19 cellular contexts compared by ENCODE assay signal in the genomic region with DNA sequence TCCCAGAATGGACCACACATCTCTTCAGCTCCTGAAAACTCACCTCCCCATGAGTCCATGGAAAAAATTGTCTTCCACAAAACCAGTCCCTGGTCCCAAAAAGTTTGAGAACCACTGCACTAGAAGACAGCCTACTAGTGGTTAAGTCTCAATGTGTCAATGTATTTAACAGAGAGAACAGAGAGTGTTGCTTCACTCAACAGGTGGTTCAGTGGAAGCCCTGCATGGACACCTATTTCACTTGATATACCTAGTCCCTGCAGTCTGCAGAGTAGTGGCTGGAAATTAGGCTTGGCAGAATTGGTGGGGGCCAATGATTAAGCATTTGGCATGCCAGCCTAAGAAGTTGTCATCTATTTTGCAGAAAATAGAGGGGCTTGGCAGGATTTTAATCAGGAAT. TPM values are rescaled to one million over a fixed set of nuclear protein-coding genes. Genes with fewer than 3 reads are reported as not detected.
"Had no signal": no experiment of that assay in that cellular context is flagged by ENCODE, and none has a peak within 500 bp of the region (broad histone marks: within the 10 kb centered on the region; RNA-seq: fewer than 3 reads in every experiment).

No MANE protein-coding gene starts in this region.

- H3K4me1 Mint-ChIP-seq: memory B cell had no signal

- H3K36me3 Mint-ChIP-seq: memory B cell, natural killer cell, type B pancreatic cell had no signal

- H3K4me3 Mint-ChIP-seq: activated CD4-positive, alpha-beta memory T cell treated with anti-CD3 and anti-CD28 coated beads, Interleukin-2, amount 10 ng/mL, durations not matched to agents 7 days and 5 days; memory B cell; natural killer cell; stimulated activated naive B cell treated with anti-CD40 and anti-IgM and Interleukin-4, amounts not matched to agents 10 μg/mL and 1 μg/mL and 100 μg/mL, for 72 hours; type B pancreatic cell had no signal

- H3K9me3 Mint-ChIP-seq: activated CD4-positive, alpha-beta memory T cell treated with anti-CD3 and anti-CD28 coated beads, Interleukin-2, amount 10 ng/mL, durations not matched to agents 7 days and 5 days; natural killer cell had no signal

- ATAC-seq: activated CD4-positive, CD25-positive, alpha-beta regulatory T cell treated with anti-CD3 and anti-CD28 coated beads, Interleukin-2, amount 50 U/mL, for 24 hours; left ventricle myocardium superior; mucosa of descending colon; natural killer cell; stimulated activated naive B cell treated with anti-CD40 and anti-IgM and Interleukin-4, amounts not matched to agents 10 μg/mL and 1 μg/mL and 100 μg/mL, for 72 hours had no signal

- H3K27me3 ChIP-seq: ascending aorta, breast epithelium, neutrophil had no signal

- H3K9me3 ChIP-seq: ascending aorta, breast epithelium, mucosa of descending colon, neutrophil had no signal

- H3K36me3 ChIP-seq: ascending aorta, breast epithelium, neutrophil had no signal

- DNase-seq: activated CD4-positive, alpha-beta memory T cell treated with anti-CD3 and anti-CD28 coated beads, Interleukin-2, amount 10 ng/mL, durations not matched to agents 7 days and 5 days; activated CD8-positive, alpha-beta memory T cell treated with anti-CD3 and anti-CD28 coated beads, Interleukin-2, amount 50 U/mL, for 4 hours; dermis blood vessel endothelial cell; foreskin melanocyte; head of caudate nucleus; kidney glomerular epithelial cell; left ventricle myocardium superior; mucosa of descending colon; natural killer cell; stimulated activated naive B cell treated with anti-CD40 and anti-IgM and Interleukin-4, amounts not matched to agents 10 μg/mL and 1 μg/mL and 100 μg/mL, for 72 hours; substantia nigra; T1000 had no signal

- H3K4me3 ChIP-seq: ascending aorta, breast epithelium, mucosa of descending colon had no signal

- H3K27ac ChIP-seq: ascending aorta, breast epithelium, epithelial cell of prostate, neutrophil had no signal

- H3K27me3 Mint-ChIP-seq: activated CD4-positive, alpha-beta memory T cell treated with anti-CD3 and anti-CD28 coated beads, Interleukin-2, amount 10 ng/mL, durations not matched to agents 7 days and 5 days; stimulated activated naive B cell treated with anti-CD40 and anti-IgM and Interleukin-4, amounts not matched to agents 10 μg/mL and 1 μg/mL and 100 μg/mL, for 72 hours had no signal

- H3K4me1 ChIP-seq: ascending aorta, breast epithelium had no signal

- H3K27ac Mint-ChIP-seq: memory B cell; natural killer cell; stimulated activated naive B cell treated with anti-CD40 and anti-IgM and Interleukin-4, amounts not matched to agents 10 μg/mL and 1 μg/mL and 100 μg/mL, for 72 hours; type B pancreatic cell had no signal

RNA-seq across cellular contexts. Expression of a gene that starts 58.8 kb away (rescaled TPM):
- total RNA-seq: activated CD4-positive, alpha-beta memory T cell treated with anti-CD3 and anti-CD28 coated beads, Interleukin-2, amount 10 ng/mL, durations not matched to agents 7 days and 5 days; ascending aorta; breast epithelium; dermis blood vessel endothelial cell; left ventricle myocardium superior; mucosa of descending colon; natural killer cell had no signal
